23 cellular contexts compared by ENCODE assay signal in the genomic region with DNA sequence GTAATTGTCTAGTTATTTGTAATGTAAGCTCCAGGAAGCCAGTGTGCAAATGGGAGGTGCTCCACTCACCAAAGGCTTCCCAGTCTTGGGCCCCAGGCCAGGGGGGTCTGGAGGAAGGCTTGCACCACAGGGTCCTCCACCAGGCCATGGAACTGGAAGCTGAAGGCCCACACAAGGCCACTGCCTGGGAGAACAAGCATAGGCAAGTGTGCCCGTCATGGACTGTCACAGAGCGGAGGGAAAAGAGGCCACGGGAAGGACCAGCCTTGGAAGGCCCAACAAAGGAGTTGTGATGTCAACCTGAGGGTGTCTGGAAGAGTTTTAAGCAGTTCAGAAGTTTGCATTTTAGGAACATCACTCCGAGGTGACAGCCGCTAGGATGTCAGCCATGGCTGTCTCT. TPM values are rescaled to one million over a fixed set of nuclear protein-coding genes. Genes with fewer than 3 reads are reported as not detected.
DNase-seq lines count a peak whose midpoint lies in the region; TF ChIP-seq lines count a peak whose summit lies in the region.
"Had no signal": no experiment of that assay in that cellular context is flagged by ENCODE, and none has a peak within 500 bp of the region (broad histone marks: within the 10 kb centered on the region; RNA-seq: fewer than 3 reads in every experiment).

No MANE protein-coding gene starts in this region.

- H3K27me3 Mint-ChIP-seq in activated naive CD4-positive, alpha-beta T cell treated with anti-CD3 and anti-CD28 coated beads for 36 hours (ENCODE audit: low read depth): no peaks in the 10 kb centered on the region
- peaks cover 8% of the 10 kb centered on the region for H3K27me3 Mint-ChIP-seq in brain

- TF ChIP-seq CTCF in brain (conservative IDR thresholded peaks at IDR 0.05) (no peak), spleen (IDR thresholded peaks at IDR 0.05 in 8 of 11, conservative IDR thresholded peaks at IDR 0.05 in 3 of 11) (no peak)

- no peak overlapping the region for H3K27ac ChIP-seq in spleen

- WGBS in spleen, 5 donors: 95 to 99% (median 97%) methylated on average over 5 of the region's 5 CpGs

- H3K9me3 ChIP-seq in spleen: no peaks in the 10 kb centered on the region
- H3K9me3 ChIP-seq: SK-N-SH had no signal

- TF ChIP-seq POLR2A in spleen (IDR thresholded peaks at IDR 0.05): no peak

- peak overlapping the region; percentile 34 for H3K4me3 Mint-ChIP-seq in activated naive CD4-positive, alpha-beta T cell treated with anti-CD3 and anti-CD28 coated beads for 36 hours
- H3K4me3 Mint-ChIP-seq in brain: peak overlapping the region in 3 of 5 experiments; percentile 46 to 65 (median 56)
- H3K4me3 Mint-ChIP-seq: CD14-positive monocyte had no signal

- peaks cover 19% of the 10 kb centered on the region for H3K4me1 Mint-ChIP-seq in activated naive CD4-positive, alpha-beta T cell treated with anti-CD3 and anti-CD28 coated beads for 36 hours (ENCODE audit: low read depth)
- H3K4me1 Mint-ChIP-seq in brain: peaks cover 29% of the 10 kb centered on the region

- no peak overlapping the region for H3K27ac Mint-ChIP-seq in activated naive CD4-positive, alpha-beta T cell treated with anti-CD3 and anti-CD28 coated beads for 36 hours
- H3K27ac Mint-ChIP-seq in brain: peak overlapping the region in 4 of 5 experiments; percentile 52 to 100 (median 73)
- H3K27ac Mint-ChIP-seq: HFFc6 had no signal

- CTCF ChIA-PET in activated naive CD4-positive, alpha-beta T cell treated with anti-CD3 and anti-CD28 coated beads for 36 hours (lab: Charles Lee): no interaction called here

- H3K27me3 ChIP-seq in spleen (replicated peaks in 1 of 7): no peaks in the 10 kb centered on the region

- no peak overlapping the region for H3K4me3 ChIP-seq in spleen

- no peaks in the 10 kb centered on the region for H3K36me3 ChIP-seq in spleen

- peaks cover 9 to 30% (median 22%) of the 10 kb centered on the region in 6 donors for H3K4me1 ChIP-seq in spleen

- no peak for DNase-seq in activated naive CD4-positive, alpha-beta T cell treated with anti-CD3 and anti-CD28 coated beads for 36 hours
- no peak for DNase-seq in activated naive CD4-positive, alpha-beta T cell treated with Interleukin-2 at 50 U/mL for 16 hours
- DNase-seq in NCI-H69 (lab: John Stamatoyannopoulos, UW): peak; percentile 25
- peak; percentile 72 for DNase-seq in spleen
- DNase-seq in SW 1271 (lab: John Stamatoyannopoulos, UW): no peak
- DNase-seq in Ammon's horn (ENCODE audit: low spot score): no peak
- DNase-seq: ACHN, COR-L47, DMS153, GDM1, H7, HFFc6, KBM-7, NCI-H1694, NCI-H2171, NCI-H446, NCI-H526 treated with DMSO at 0.1 percent for 48 hours, SK-N-SH had no signal

- H3K9me3 Mint-ChIP-seq in activated naive CD4-positive, alpha-beta T cell treated with anti-CD3 and anti-CD28 coated beads for 36 hours: no peaks in the 10 kb centered on the region
- peaks cover 0 to 8% (median 0%) of the 10 kb centered on the region in 5 experiments for H3K9me3 Mint-ChIP-seq in brain
- H3K9me3 Mint-ChIP-seq: HFFc6 had no signal

- intact Hi-C loops in activated naive CD4-positive, alpha-beta T cell treated with anti-CD3 and anti-CD28 coated beads for 36 hours (cut with micrococcal nuclease): no loop called here
- intact Hi-C loops in spleen (cut with DNase I; ENCODE audit: low total_unique reads): no loop called here

- peaks cover 16% of the 10 kb centered on the region for H3K36me3 Mint-ChIP-seq in activated naive CD4-positive, alpha-beta T cell treated with anti-CD3 and anti-CD28 coated beads for 36 hours (ENCODE audit: low read depth)
- peaks cover 19% of the 10 kb centered on the region for H3K36me3 Mint-ChIP-seq in brain

RNA-seq across cellular contexts. Expression of gene SRRM2, which starts 3.0 kb away (rescaled TPM):
- 100 to 1,000 TPM; 607 to 649 TPM for total RNA-seq in activated naive CD4-positive, alpha-beta T cell treated with anti-CD3 and anti-CD28 coated beads for 36 hours
- 447 TPM for polyA plus RNA-seq in brain (ENCODE audit: insufficient read depth, low read depth, low replicate concordance)
- 100 to 1,000 TPM; 590 to 922 (median 875) TPM for total RNA-seq in spleen
- polyA plus RNA-seq in spleen: 1,000 to 10,000 TPM in 1 of 3 donors, 100 to 1,000 TPM in 2; 239 to 1,169 (median 672) TPM

RNA-seq across cellular contexts. Expression of gene ELOB, which starts 27.6 kb away (rescaled TPM):
- 100 to 1,000 TPM; 177 to 189 TPM for total RNA-seq in activated naive CD4-positive, alpha-beta T cell treated with anti-CD3 and anti-CD28 coated beads for 36 hours
- polyA plus RNA-seq in brain (ENCODE audit: insufficient read depth, low read depth, low replicate concordance) (647 TPM), spleen (100 to 1,000 TPM; 233 to 378 (median 247) TPM)
- 100 to 1,000 TPM; 128 to 467 (median 134) TPM for total RNA-seq in spleen

RNA-seq across cellular contexts. Expression of gene PRSS27, which starts 29.5 kb away (rescaled TPM):
- total RNA-seq in activated naive CD4-positive, alpha-beta T cell treated with anti-CD3 and anti-CD28 coated beads for 36 hours: 1 to 10 TPM; 1.7 to 2.4 TPM
- polyA plus RNA-seq in brain (ENCODE audit: insufficient read depth, low read depth, low replicate concordance) (5.2 TPM), spleen (1 to 10 TPM; 1.2 to 1.5 (median 1.2) TPM)
- 1 to 10 TPM in 6 of 7 donors, under 1 TPM in 1; 0.84 to 2.1 (median 1.2) TPM for total RNA-seq in spleen
- total RNA-seq: Daoy had no signal
- polyA plus RNA-seq: CD14-positive monocyte had no signal

RNA-seq across cellular contexts. Expression of gene PRSS33, which starts 37.9 kb away (rescaled TPM):
- under 1 TPM; 0.12 to 0.17 TPM for total RNA-seq in activated naive CD4-positive, alpha-beta T cell treated with anti-CD3 and anti-CD28 coated beads for 36 hours
- polyA plus RNA-seq in brain (ENCODE audit: insufficient read depth, low read depth, low replicate concordance) (not detected), spleen (under 1 TPM in 1 of 3 donors, not detected in 2; 0.03 TPM)
- total RNA-seq in spleen: under 1 TPM in 2 of 7 donors, not detected in 5; 0.32 to 0.67 TPM
- total RNA-seq: Daoy, H7, HepG2, HFFc6, OCI-LY7 had no signal
- polyA plus RNA-seq: CD14-positive monocyte, HepG2, SK-N-SH had no signal

RNA-seq across cellular contexts. Expression of gene PRSS41, which starts 48.8 kb away (rescaled TPM):
- total RNA-seq in activated naive CD4-positive, alpha-beta T cell treated with anti-CD3 and anti-CD28 coated beads for 36 hours: not detected
- polyA plus RNA-seq in brain (ENCODE audit: insufficient read depth, low read depth, low replicate concordance) (not detected), spleen (not detected)
- not detected for total RNA-seq in spleen
- total RNA-seq: Daoy, H7, HepG2, HFFc6, OCI-LY7 had no signal
- polyA plus RNA-seq: CD14-positive monocyte, HepG2, SK-N-SH had no signal

Comparison
In these comparisons a context has a peak if more than half of its experiments do, and no peak if none do; other contexts are left out.
1. DNase-seq: peak in NCI-H69 (single experiment) and spleen (single experiment); none in activated naive CD4-positive, alpha-beta T cell treated with anti-CD3 and anti-CD28 coated beads for 36 hours (single experiment), activated naive CD4-positive, alpha-beta T cell treated with Interleukin-2 at 50 U/mL for 16 hours (single experiment), SW 1271 (0 of 2) and Ammon's horn (single experiment).